Comparison of ENCODE assay signal across 9 cellular contexts in genomic region chr2:191115391-191115790, GRCh38. TPM values are rescaled to one million over a fixed set of nuclear protein-coding genes. Genes with fewer than 3 reads are reported as not detected.
DNase-seq lines count a peak whose midpoint lies in the region; ATAC-seq and TF ChIP-seq lines count a peak whose summit lies in the region.
"Had no signal": no experiment of that assay in that cellular context is flagged by ENCODE, and none has a peak within 500 bp of the region (broad histone marks: within the 10 kb centered on the region; RNA-seq: fewer than 3 reads in every experiment).

No MANE protein-coding gene starts in this region.

- no peak overlapping the region for H3K9ac ChIP-seq in smooth muscle cell (ENCODE audit: low read depth)

- no peak overlapping the region for H3K4me2 ChIP-seq in smooth muscle cell

- no peak overlapping the region for H2AFZ ChIP-seq in smooth muscle cell (ENCODE audit: low read depth)

- no peaks in the 10 kb centered on the region for H4K20me1 ChIP-seq in smooth muscle cell (ENCODE audit: low read depth)

- H3K27me3 ChIP-seq in left lung = no peaks in the 10 kb centered on the region
- H3K27me3 ChIP-seq in smooth muscle cell (ENCODE audit: low read depth) = no peaks in the 10 kb centered on the region
- no peaks in the 10 kb centered on the region for H3K27me3 ChIP-seq in heart left ventricle

- DNase-seq in GM13977 (ENCODE audit: low spot score) = peak; percentile 24
- peak; percentile 52 for DNase-seq in activated CD4-positive, alpha-beta T cell treated with anti-CD3 and anti-CD28 coated beads, Interleukin-2, amount 10 ng/mL, durations not matched to agents 7 days and 5 days
- peak in 1 of 3 donors; percentile 10 for DNase-seq in mucosa of descending colon
- no peak for DNase-seq in left lung
- DNase-seq in smooth muscle cell (lab: John Stamatoyannopoulos, UW; ENCODE audit: unreplicated experiment) = no peak
- no peak for DNase-seq in DMS53 treated with DMSO at 0.1 percent for 48 hours (lab: John Stamatoyannopoulos, UW; ENCODE audit: unreplicated experiment)
- no peak for DNase-seq in heart left ventricle

- H3F3A ChIP-seq in smooth muscle cell (ENCODE audit: low read depth) = no peaks in the 10 kb centered on the region

- H3K27ac ChIP-seq in left lung (no peak overlapping the region), smooth muscle cell (ENCODE audit: low read depth) (no peak overlapping the region), heart left ventricle (peak overlapping the region in 1 of 12 donors; percentile 50)

- peaks cover 58% of the 10 kb centered on the region for H3K36me3 Mint-ChIP-seq in activated CD4-positive, alpha-beta T cell treated with anti-CD3 and anti-CD28 coated beads, Interleukin-2, amount 10 ng/mL, durations not matched to agents 7 days and 5 days (ENCODE audit: low read depth)

- H3K4me1 ChIP-seq in mucosa of descending colon (ENCODE audit: low read depth) = peaks cover 3% of the 10 kb centered on the region
- H3K4me1 ChIP-seq in left lung = peaks cover 0 to 11% of the 10 kb centered on the region in 2 donors
- H3K4me1 ChIP-seq in smooth muscle cell (ENCODE audit: low read depth) = no peaks in the 10 kb centered on the region
- H3K4me1 ChIP-seq in heart left ventricle = peaks cover 0 to 19% (median 0%) of the 10 kb centered on the region in 12 donors

- POLR2A ChIA-PET in activated CD4-positive, alpha-beta T cell treated with anti-CD3 and anti-CD28 coated beads, Interleukin-2, amount 10 ng/mL, durations not matched to agents 7 days and 5 days (lab: Charles Lee) = interaction anchor here (0.6 to 1.0 kb wide), 2 partner anchors 33 to 563 kb away, joined by 3 read pairs; partner anchors contain the start of gene NABP1

- H3K4me3 ChIP-seq in mucosa of descending colon (no peak overlapping the region), left lung (no peak overlapping the region), smooth muscle cell (no peak overlapping the region), heart left ventricle (no peak overlapping the region)

- intact Hi-C loops in mucosa of descending colon (cut with DNase I, micrococcal nuclease) = no loop called here
- intact Hi-C loops in left lung (cut with DNase I) = no loop called here
- intact Hi-C loops in heart left ventricle (cut with DNase I) = no loop called here

- CTCF ChIA-PET in activated CD4-positive, alpha-beta T cell treated with anti-CD3 and anti-CD28 coated beads, Interleukin-2, amount 10 ng/mL, durations not matched to agents 7 days and 5 days (lab: Charles Lee) = interaction anchor here (0.6 to 1.6 kb wide), 10 partner anchors 10 to 78 kb away, joined by 3 to 5 read pairs (median 3); partner anchors contain the start of gene STAT4

- ATAC-seq in HG02884 (IDR thresholded peaks at IDR 0.05; ENCODE audit: unreplicated experiment) = peak; percentile 40
- ATAC-seq in mucosa of descending colon = peak; percentile 58
- ATAC-seq in left lung = no peak
- no peak for ATAC-seq in heart left ventricle
- ATAC-seq: Panc1 had no signal

- H3K79me2 ChIP-seq in smooth muscle cell (ENCODE audit: low read depth) = no peaks in the 10 kb centered on the region

- H3K4me3 Mint-ChIP-seq in activated CD4-positive, alpha-beta T cell treated with anti-CD3 and anti-CD28 coated beads, Interleukin-2, amount 10 ng/mL, durations not matched to agents 7 days and 5 days = no peak overlapping the region

- H3K4me1 Mint-ChIP-seq in activated CD4-positive, alpha-beta T cell treated with anti-CD3 and anti-CD28 coated beads, Interleukin-2, amount 10 ng/mL, durations not matched to agents 7 days and 5 days = peaks cover 50% of the 10 kb centered on the region

- no peak for TF ChIP-seq POLR2A in heart left ventricle (IDR thresholded peaks at IDR 0.05)

- peaks cover 11% of the 10 kb centered on the region for H3K9me3 Mint-ChIP-seq in activated CD4-positive, alpha-beta T cell treated with anti-CD3 and anti-CD28 coated beads, Interleukin-2, amount 10 ng/mL, durations not matched to agents 7 days and 5 days

- TF ChIP-seq CTCF in GM13977 (IDR thresholded peaks at IDR 0.05; ENCODE audit: extremely low read depth, insufficient read depth, missing control alignments) (no peak), mucosa of descending colon (IDR thresholded peaks at IDR 0.05) (no peak), left lung (IDR thresholded peaks at IDR 0.05) (no peak), smooth muscle cell (IDR thresholded peaks at IDR 0.05; ENCODE audit: borderline replicate concordance, insufficient read depth, poor library complexity, severe bottlenecking) (no peak), heart left ventricle (IDR thresholded peaks at IDR 0.05) (no peak)

- no peaks in the 10 kb centered on the region for H3K36me3 ChIP-seq in mucosa of descending colon (ENCODE audit: low read depth)
- no peaks in the 10 kb centered on the region for H3K36me3 ChIP-seq in left lung
- no peaks in the 10 kb centered on the region for H3K36me3 ChIP-seq in smooth muscle cell (ENCODE audit: low read depth)
- H3K36me3 ChIP-seq in heart left ventricle = no peaks in the 10 kb centered on the region

- in situ Hi-C loops in GM13977 (cut with MboI; ENCODE audit: low pct_unique_long_range_greater_than_20kb, low sequenced_read_pairs, unreplicated experiment) = no loop called here

- no peaks in the 10 kb centered on the region for H3K27me3 Mint-ChIP-seq in activated CD4-positive, alpha-beta T cell treated with anti-CD3 and anti-CD28 coated beads, Interleukin-2, amount 10 ng/mL, durations not matched to agents 7 days and 5 days

- 93% methylated on average over 3 of the region's 3 CpGs for WGBS in smooth muscle cell (ENCODE audit: low lambda C conversion rate)
- 90 to 96% (median 93%) methylated on average over 3 of the region's 3 CpGs for WGBS in heart left ventricle, 4 donors

- H3K27ac Mint-ChIP-seq in activated CD4-positive, alpha-beta T cell treated with anti-CD3 and anti-CD28 coated beads, Interleukin-2, amount 10 ng/mL, durations not matched to agents 7 days and 5 days = peak overlapping the region; percentile 82

- H3K9me3 ChIP-seq in mucosa of descending colon (no peaks in the 10 kb centered on the region), left lung (no peaks in the 10 kb centered on the region), smooth muscle cell (replicated peaks; ENCODE audit: low read depth) (no peaks in the 10 kb centered on the region), heart left ventricle (no peaks in the 10 kb centered on the region)

RNA-seq across cellular contexts. Expression of gene STAT4, which starts 35.4 kb away (rescaled TPM):
- total RNA-seq in activated CD4-positive, alpha-beta T cell treated with anti-CD3 and anti-CD28 coated beads, Interleukin-2, amount 10 ng/mL, durations not matched to agents 7 days and 5 days = 10 to 100 TPM; 72.6 to 84.4 TPM
- total RNA-seq in mucosa of descending colon = 1 to 10 TPM; 2.7 to 4.0 (median 3.6) TPM
- 1 to 10 TPM; 4.4 to 4.5 TPM for total RNA-seq in left lung
- total RNA-seq in smooth muscle cell = 0.85 and 8.4 TPM in 2 replicates
- polyA plus RNA-seq in smooth muscle cell = 0.89 TPM in 1 of 2 replicates, not detected in the other
- 10 to 100 TPM in 3 of 9 donors, 1 to 10 TPM in 3, under 1 TPM in 3; 0.32 to 21.5 (median 3.1) TPM for total RNA-seq in heart left ventricle
- 1 to 10 TPM in 1 of 2 donors, under 1 TPM in 1; 0.53 to 1.1 TPM for polyA plus RNA-seq in heart left ventricle

Comparison
In these comparisons a context has a peak if more than half of its experiments do, and no peak if none do; other contexts are left out.
1. DNase-seq: peak in GM13977 (single experiment) and activated CD4-positive, alpha-beta T cell treated with anti-CD3 and anti-CD28 coated beads, Interleukin-2, amount 10 ng/mL, durations not matched to agents 7 days and 5 days (single experiment); none in left lung (0 of 2), smooth muscle cell (single experiment), DMS53 treated with DMSO at 0.1 percent for 48 hours (single experiment) and heart left ventricle (0 of 5).
2. ATAC-seq: peak in HG02884 (single experiment) and mucosa of descending colon (single experiment); none in left lung (single experiment) and heart left ventricle (0 of 4).